ENCODE assay signal across 8 cellular contexts in genomic region chr6:15691250-15691869, GRCh38. TPM values are rescaled to one million over a fixed set of nuclear protein-coding genes. Genes with fewer than 3 reads are reported as not detected.
DNase-seq lines count a peak whose midpoint lies in the region; ATAC-seq and TF ChIP-seq lines count a peak whose summit lies in the region.

No MANE protein-coding gene starts in this region.

- DNase-seq in AG10803 (ENCODE audit: low read depth) (peak; percentile 88), NCI-H446 (lab: John Stamatoyannopoulos, UW) (peak; percentile 77 to 92), cerebellum (ENCODE audit: low spot score) (peak; percentile 87), left kidney (ENCODE audit: low read depth, low spot score) (peak; percentile 96)
- DNase-seq in stimulated activated CD4-positive, alpha-beta T cell treated with anti-CD3 and anti-CD28 coated beads, Interleukin-2, amount 100 ng/mL, for 4 hours (ENCODE audit: low read depth), result peak; percentile 64

- H3K4me3 ChIP-seq in AG10803 (ENCODE audit: low read length), result peak overlapping the region; percentile 57

- ATAC-seq in GM19023 (IDR thresholded peaks at IDR 0.05; ENCODE audit: unreplicated experiment) (peak; percentile 98), HG03342 (IDR thresholded peaks at IDR 0.05; ENCODE audit: unreplicated experiment) (peak; percentile 94)
- peak; percentile 80 to 91 for ATAC-seq in activated CD4-positive, CD25-positive, alpha-beta regulatory T cell treated with anti-CD3 and anti-CD28 coated beads, Interleukin-2, amount 50 U/mL, for 24 hours

- peak; percentile 100 for TF ChIP-seq CTCF in AG10803 (conservative IDR thresholded peaks at IDR 0.05; ENCODE audit: low read length)

RNA-seq across cellular contexts. Expression of gene DTNBP1, which starts 28.5 kb away (rescaled TPM):
- 7.3 TPM for total RNA-seq in cerebellum

Comparison
In these comparisons a context has a peak if more than half of its experiments do, and no peak if none do; other contexts are left out.
1. Peak in every context shown above with its lines: DNase-seq, ATAC-seq and H3K4me3 ChIP-seq.